In genomic region chr10:73262105-73262730, GRCh38 we compare ENCODE assay signal across 13 cellular contexts. TPM values are rescaled to one million over a fixed set of nuclear protein-coding genes. Genes with fewer than 3 reads are reported as not detected.
DNase-seq lines count a peak whose midpoint lies in the region; ATAC-seq and TF ChIP-seq lines count a peak whose summit lies in the region.
"Had no signal": no experiment of that assay in that cellular context is flagged by ENCODE, and none has a peak within 500 bp of the region (broad histone marks: within the 10 kb centered on the region; RNA-seq: fewer than 3 reads in every experiment).

No MANE protein-coding gene starts in this region.

- CTCF ChIA-PET in activated CD8-positive, alpha-beta T cell treated with anti-CD3 and anti-CD28 coated beads for 36 hours (lab: Charles Lee): interaction anchor here (1.0 kb wide), 1 partner anchor 9 kb away, joined by 3 read pairs; no protein-coding TSS in a partner anchor
- CTCF ChIA-PET in activated CD8-positive, alpha-beta T cell treated with anti-CD3 and anti-CD28 coated beads, Interleukin-2, amount 10 ng/mL, durations not matched to agents 7 days and 5 days (lab: Charles Lee): interaction anchor here (2.5 kb wide), 2 partner anchors 9 to 381 kb away, joined by 18 to 22 read pairs; partner anchors contain the start of gene MRPS16

- peaks cover 10% of the 10 kb centered on the region for H3K9me3 Mint-ChIP-seq in activated CD8-positive, alpha-beta T cell treated with anti-CD3 and anti-CD28 coated beads for 36 hours
- peaks cover 7% of the 10 kb centered on the region for H3K9me3 Mint-ChIP-seq in activated CD8-positive, alpha-beta T cell treated with anti-CD3 and anti-CD28 coated beads, Interleukin-2, amount 10 ng/mL, durations not matched to agents 7 days and 5 days (ENCODE audit: insufficient read depth)

- H3K27ac Mint-ChIP-seq in activated CD8-positive, alpha-beta T cell treated with anti-CD3 and anti-CD28 coated beads for 36 hours: no peak overlapping the region
- no peak overlapping the region for H3K27ac Mint-ChIP-seq in activated CD8-positive, alpha-beta T cell treated with anti-CD3 and anti-CD28 coated beads, Interleukin-2, amount 10 ng/mL, durations not matched to agents 7 days and 5 days

- H3K4me3 Mint-ChIP-seq in activated CD8-positive, alpha-beta T cell treated with anti-CD3 and anti-CD28 coated beads for 36 hours: no peak overlapping the region
- H3K4me3 Mint-ChIP-seq in activated CD8-positive, alpha-beta T cell treated with anti-CD3 and anti-CD28 coated beads, Interleukin-2, amount 10 ng/mL, durations not matched to agents 7 days and 5 days: no peak overlapping the region
- H3K4me3 Mint-ChIP-seq: activated T-cell treated with anti-CD3 and anti-CD28 coated beads, Interleukin-2, amount 50 U/mL, for 4 hours had no signal

- no peaks in the 10 kb centered on the region for H3K27me3 Mint-ChIP-seq in activated CD8-positive, alpha-beta T cell treated with anti-CD3 and anti-CD28 coated beads for 36 hours
- peaks cover 2% of the 10 kb centered on the region for H3K27me3 Mint-ChIP-seq in activated CD8-positive, alpha-beta T cell treated with anti-CD3 and anti-CD28 coated beads, Interleukin-2, amount 10 ng/mL, durations not matched to agents 7 days and 5 days (ENCODE audit: low read depth)

- H3K4me1 Mint-ChIP-seq in activated CD8-positive, alpha-beta T cell treated with anti-CD3 and anti-CD28 coated beads for 36 hours (ENCODE audit: low read depth): peaks cover 2% of the 10 kb centered on the region
- H3K4me1 Mint-ChIP-seq in activated CD8-positive, alpha-beta T cell treated with anti-CD3 and anti-CD28 coated beads, Interleukin-2, amount 10 ng/mL, durations not matched to agents 7 days and 5 days (ENCODE audit: low read depth): peaks cover 6% of the 10 kb centered on the region

- ATAC-seq in activated CD8-positive, alpha-beta T cell treated with anti-CD3 and anti-CD28 coated beads for 36 hours: peak; percentile 42
- ATAC-seq in activated CD8-positive, alpha-beta T cell treated with anti-CD3 and anti-CD28 coated beads, Interleukin-2, amount 10 ng/mL, durations not matched to agents 7 days and 5 days: no peak
- peak; percentile 59 for ATAC-seq in stimulated activated naive CD8-positive, alpha-beta T cell treated with anti-CD3 and anti-CD28 coated beads, Interleukin-15, Interleukin-2, amounts not matched to agents 100 U/mL and 50 U/mL, for 24 hours
- ATAC-seq in GM21390 (IDR thresholded peaks at IDR 0.05; ENCODE audit: unreplicated experiment) (no peak), GM19035 (IDR thresholded peaks at IDR 0.05; ENCODE audit: unreplicated experiment) (no peak)
- ATAC-seq: activated T-cell treated with anti-CD3 and anti-CD28 coated beads, Interleukin-2, amount 50 U/mL, for 4 hours had no signal

- intact Hi-C loops in activated CD8-positive, alpha-beta T cell treated with anti-CD3 and anti-CD28 coated beads for 36 hours (cut with micrococcal nuclease): no loop called here

- H3K27ac ChIP-seq in epithelial cell of prostate: peak overlapping the region; percentile 87
- H3K27ac ChIP-seq: colonic mucosa, hepatocyte had no signal

- POLR2A ChIA-PET in activated CD8-positive, alpha-beta T cell treated with anti-CD3 and anti-CD28 coated beads for 36 hours (lab: Charles Lee): no interaction called here
- POLR2A ChIA-PET in activated CD8-positive, alpha-beta T cell treated with anti-CD3 and anti-CD28 coated beads, Interleukin-2, amount 10 ng/mL, durations not matched to agents 7 days and 5 days (lab: Charles Lee): interaction anchor here (2.3 kb wide), 1 partner anchor 15 kb away, joined by 9 read pairs; the partner anchor contains the start of gene DNAJC9

- peaks cover 3% of the 10 kb centered on the region for H3K36me3 Mint-ChIP-seq in activated CD8-positive, alpha-beta T cell treated with anti-CD3 and anti-CD28 coated beads for 36 hours (ENCODE audit: low read depth)
- H3K36me3 Mint-ChIP-seq in activated CD8-positive, alpha-beta T cell treated with anti-CD3 and anti-CD28 coated beads, Interleukin-2, amount 10 ng/mL, durations not matched to agents 7 days and 5 days (ENCODE audit: low read depth): no peaks in the 10 kb centered on the region

- TF ChIP-seq CTCF in activated CD8-positive, alpha-beta T cell treated with anti-CD3 and anti-CD28 coated beads for 36 hours (IDR thresholded peaks at IDR 0.05): no peak

- DNase-seq in activated CD8-positive, alpha-beta T cell treated with anti-CD3 and anti-CD28 coated beads for 36 hours: peak; percentile 12
- DNase-seq in activated CD8-positive, alpha-beta T cell treated with anti-CD3 and anti-CD28 coated beads, Interleukin-2, amount 10 ng/mL, durations not matched to agents 7 days and 5 days: no peak
- DNase-seq in RKO (ENCODE audit: low spot score) (peak; percentile 95), epithelial cell of prostate (ENCODE audit: low read depth, low spot score) (peak; percentile 76), T-helper 9 cell (no peak)
- no peak for DNase-seq in stimulated activated naive CD8-positive, alpha-beta T cell treated with anti-CD3 and anti-CD28 coated beads, Interleukin-15, Interleukin-2, amounts not matched to agents 100 U/mL and 50 U/mL, for 24 hours
- DNase-seq: activated T-cell treated with anti-CD3 and anti-CD28 coated beads, Interleukin-2, amount 50 U/mL, for 4 hours; colonic mucosa; KG1; NCI-H526 treated with DMSO at 0.1 percent for 48 hours had no signal

RNA-seq across cellular contexts. Expression of gene MRPS16, which starts 9.8 kb away (rescaled TPM):
- 100 to 1,000 TPM; 127 to 132 TPM for total RNA-seq in activated CD8-positive, alpha-beta T cell treated with anti-CD3 and anti-CD28 coated beads for 36 hours
- 100 to 1,000 TPM in 1 of 2 experiments, 10 to 100 TPM in 1; 97.5 to 103 TPM for total RNA-seq in activated CD8-positive, alpha-beta T cell treated with anti-CD3 and anti-CD28 coated beads, Interleukin-2, amount 10 ng/mL, durations not matched to agents 7 days and 5 days

RNA-seq across cellular contexts. Expression of gene DNAJC9, which starts 15.2 kb away (rescaled TPM):
- total RNA-seq in activated CD8-positive, alpha-beta T cell treated with anti-CD3 and anti-CD28 coated beads for 36 hours: 10 to 100 TPM; 40.9 to 42.2 TPM
- 10 to 100 TPM; 70.7 to 71.6 TPM for total RNA-seq in activated CD8-positive, alpha-beta T cell treated with anti-CD3 and anti-CD28 coated beads, Interleukin-2, amount 10 ng/mL, durations not matched to agents 7 days and 5 days

Comparison
In these comparisons a context has a peak if more than half of its experiments do, and no peak if none do; other contexts are left out.
1. ATAC-seq: peak in activated CD8-positive, alpha-beta T cell treated with anti-CD3 and anti-CD28 coated beads for 36 hours (single experiment) and stimulated activated naive CD8-positive, alpha-beta T cell treated with anti-CD3 and anti-CD28 coated beads, Interleukin-15, Interleukin-2, amounts not matched to agents 100 U/mL and 50 U/mL, for 24 hours (single experiment); none in activated CD8-positive, alpha-beta T cell treated with anti-CD3 and anti-CD28 coated beads, Interleukin-2, amount 10 ng/mL, durations not matched to agents 7 days and 5 days (single experiment), GM21390 (single experiment) and GM19035 (single experiment).
2. DNase-seq: peak in activated CD8-positive, alpha-beta T cell treated with anti-CD3 and anti-CD28 coated beads for 36 hours (single experiment), RKO (single experiment) and epithelial cell of prostate (single experiment); none in activated CD8-positive, alpha-beta T cell treated with anti-CD3 and anti-CD28 coated beads, Interleukin-2, amount 10 ng/mL, durations not matched to agents 7 days and 5 days (single experiment), stimulated activated naive CD8-positive, alpha-beta T cell treated with anti-CD3 and anti-CD28 coated beads, Interleukin-15, Interleukin-2, amounts not matched to agents 100 U/mL and 50 U/mL, for 24 hours (single experiment) and T-helper 9 cell (single experiment).